Comparison of ENCODE assay signal across 10 cellular contexts in the genomic region with DNA sequence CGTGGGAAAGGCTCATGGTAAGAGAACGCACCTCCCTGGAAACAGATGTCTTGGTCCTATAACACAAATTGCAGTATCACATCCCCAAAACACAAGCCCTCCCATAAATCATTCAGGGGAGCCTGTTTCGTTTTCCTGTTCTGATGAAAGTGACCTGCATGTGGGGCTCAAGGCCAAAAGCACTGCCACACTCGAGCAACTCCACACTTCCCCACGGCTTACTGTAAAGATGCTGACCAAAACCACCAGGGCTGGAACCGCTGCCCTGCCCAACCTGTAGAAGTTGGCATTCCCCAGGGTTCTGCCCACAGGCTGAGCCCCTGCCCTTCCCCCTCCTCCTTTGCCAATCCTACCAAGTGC.
DNase-seq lines count a peak whose midpoint lies in the region; ATAC-seq, FAIRE-seq and TF ChIP-seq lines count a peak whose summit lies in the region.
"Had no signal": no experiment of that assay in that cellular context is flagged by ENCODE, and none has a peak within 500 bp of the region (broad histone marks: within the 10 kb centered on the region; RNA-seq: fewer than 3 reads in every experiment).

No MANE protein-coding gene starts in this region.

- ATAC-seq in GM18511 (IDR thresholded peaks at IDR 0.05; ENCODE audit: unreplicated experiment) (peak; percentile 89), GM21526 (IDR thresholded peaks at IDR 0.05; ENCODE audit: low FRiP score, unreplicated experiment) (peak; percentile 88), HG03159 (IDR thresholded peaks at IDR 0.05; ENCODE audit: unreplicated experiment) (peak; percentile 79), GM12878 (peak; percentile 91), Right ventricle myocardium inferior (no peak)

- peaks cover 8% of the 10 kb centered on the region for H3K4me1 Mint-ChIP-seq in glutamatergic neuron (ENCODE audit: low read depth, unreplicated experiment)

- no peaks in the 10 kb centered on the region for H3K27me3 ChIP-seq in GM12878 (replicated peaks in 1 of 2; ENCODE audit: control insufficient read depth in 2 of 2, insufficient read depth in 2 of 2, low read length in 1 of 2)

- no peak overlapping the region for H3K4me3 Mint-ChIP-seq in glutamatergic neuron (ENCODE audit: unreplicated experiment)
- H3K4me3 Mint-ChIP-seq: activated CD4-positive, alpha-beta T cell treated with anti-CD3 and anti-CD28 coated beads, Interleukin-2, amount 10 ng/mL, durations not matched to agents 7 days and 5 days had no signal

- no peak for TF ChIP-seq POLR2A in GM12878 (IDR thresholded peaks at IDR 0.05; ENCODE audit: low read depth, low read length)

- BruUV-seq in GM12878 (replicated peaks; lab: Mats Ljungman, UMichigan): no TSS peak

- no peak for TF ChIP-seq RAD21 in GM12878 (IDR thresholded peaks at IDR 0.05; ENCODE audit: insufficient read depth, low read depth, low read length)

- H3K27me3 Mint-ChIP-seq in glutamatergic neuron (ENCODE audit: unreplicated experiment): peaks cover 2% of the 10 kb centered on the region

- H3K36me3 ChIP-seq in GM12878 (ENCODE audit: control insufficient read depth in 2 of 2, insufficient read depth in 2 of 2, low read length in 1 of 2): no peaks in the 10 kb centered on the region

- no peak overlapping the region for H3K9ac ChIP-seq in GM12878 (ENCODE audit: control insufficient read depth, insufficient read depth, low read length)

- in situ Hi-C loops in GM12878 (cut with MboI): no loop called here

- peak; percentile 69 for FAIRE-seq in GM12878 (lab: Jason Lieb, UNC)
- FAIRE-seq: endometrium had no signal

- SMC1A ChIA-PET in GM12878 (lab: Charles Lee; ENCODE audit: uncharacterized antibody, unreplicated experiment): no interaction called here

- CTCF ChIA-PET in GM12878 (lab: Yijun Ruan, JAX): no interaction called here

- RAD21 ChIA-PET in GM12878 (lab: Charles Lee; ENCODE audit: unreplicated experiment): no interaction called here

- no peak overlapping the region for H3K27ac Mint-ChIP-seq in glutamatergic neuron (ENCODE audit: unreplicated experiment)
- H3K27ac Mint-ChIP-seq: activated CD4-positive, alpha-beta T cell treated with anti-CD3 and anti-CD28 coated beads, Interleukin-2, amount 10 ng/mL, durations not matched to agents 7 days and 5 days had no signal

- TF ChIP-seq CTCF in GM12878 (IDR thresholded peaks at IDR 0.05 in 2 of 3, conservative IDR thresholded peaks at IDR 0.05 in 1 of 3; ENCODE audit: control insufficient read depth in 2 of 3, extremely low read depth in 1 of 3, insufficient read depth in 1 of 3, low read depth in 3 of 3, low read length in 3 of 3): no peak
- TF ChIP-seq CTCF in glutamatergic neuron (IDR thresholded peaks at IDR 0.05; ENCODE audit: partially characterized antibody, unreplicated experiment): no peak

- H3K4me1 ChIP-seq in GM12878 (ENCODE audit: control insufficient read depth, insufficient read depth, low read length): peaks cover 41% of the 10 kb centered on the region

- H3K4me2 ChIP-seq in GM12878 (ENCODE audit: control insufficient read depth, insufficient read depth): peak overlapping the region; percentile 46

- H3K9me3 Mint-ChIP-seq in glutamatergic neuron (ENCODE audit: unreplicated experiment): peaks cover 7% of the 10 kb centered on the region
- H3K9me3 Mint-ChIP-seq: activated CD4-positive, alpha-beta T cell treated with anti-CD3 and anti-CD28 coated beads, Interleukin-2, amount 10 ng/mL, durations not matched to agents 7 days and 5 days had no signal

- no peaks in the 10 kb centered on the region for H3K9me3 ChIP-seq in GM12878 (replicated peaks; ENCODE audit: control insufficient read depth, insufficient read depth, low read length)

- intact Hi-C loops in GM12878 (cut with micrococcal nuclease; ENCODE audit: unreplicated experiment): loop anchor here (1.0 to 5.0 kb wide), 2 partner anchors 26 to 56 kb away; no protein-coding TSS in a partner anchor
- intact Hi-C loops in Right ventricle myocardium inferior (cut with DNase I): no loop called here

- no peak overlapping the region for H3K4me3 ChIP-seq in GM12878

- peak overlapping the region; percentile 2; the same call in 1 of the 2 replicates for H2AFZ ChIP-seq in GM12878 (ENCODE audit: control insufficient read depth, low read depth, low read length)

- H3K27ac ChIP-seq in GM12878 (ENCODE audit: control insufficient read depth, insufficient read depth): peak overlapping the region; percentile 61

- DNase-seq in GM12878 (ENCODE audit: low read depth, low spot score) (peak; percentile 78), glutamatergic neuron (no peak), Right ventricle myocardium inferior (ENCODE audit: missing footprints) (no peak), GM03348 (ENCODE audit: low spot score) (no peak), cortex of kidney (lab: John Stamatoyannopoulos, UW) (no peak)
- DNase-seq: activated CD4-positive, alpha-beta T cell treated with anti-CD3 and anti-CD28 coated beads, Interleukin-2, amount 10 ng/mL, durations not matched to agents 7 days and 5 days had no signal

- no peaks in the 10 kb centered on the region for H4K20me1 ChIP-seq in GM12878 (ENCODE audit: control insufficient read depth, insufficient read depth)

- 4% methylated on average over 6 of the region's 6 CpGs for WGBS in GM12878 (ENCODE audit: insufficient coverage, insufficient replicate concordance, low lambda C conversion rate, missing lambda C conversion rate)

- H3K36me3 Mint-ChIP-seq in glutamatergic neuron (ENCODE audit: unreplicated experiment): no peaks in the 10 kb centered on the region

- no peak for TF ChIP-seq EP300 in GM12878 (IDR thresholded peaks at IDR 0.05; ENCODE audit: borderline replicate concordance in 1 of 2, control insufficient read depth in 1 of 2, low read depth in 2 of 2, low read length in 2 of 2)

- POLR2A ChIA-PET in GM12878 (lab: Charles Lee): no interaction called here

- no peaks in the 10 kb centered on the region for H3K79me2 ChIP-seq in GM12878 (ENCODE audit: control insufficient read depth, insufficient read depth, low read length)

TF ChIP-seq in GM12878, 131 proteins besides CTCF, POLR2A, EP300 and RAD21 (continues in another document):
- no peak for TF ChIP-seq CBFB (IDR thresholded peaks at IDR 0.05; ENCODE audit: low read depth)
- peak in 1 of 2 experiments; percentile 24; a peak in 1 of 4 replicates for TF ChIP-seq IKZF2 (IDR thresholded peaks at IDR 0.05)
- TF ChIP-seq ETV6 (conservative IDR thresholded peaks at IDR 0.05 in 1 of 2, IDR thresholded peaks at IDR 0.05 in 1 of 2; ENCODE audit: borderline replicate concordance in 1 of 2, low read depth in 1 of 2): peak in 1 of 2 experiments; percentile 71; a peak in 2 of 4 replicates
- TF ChIP-seq, protein P1, sequence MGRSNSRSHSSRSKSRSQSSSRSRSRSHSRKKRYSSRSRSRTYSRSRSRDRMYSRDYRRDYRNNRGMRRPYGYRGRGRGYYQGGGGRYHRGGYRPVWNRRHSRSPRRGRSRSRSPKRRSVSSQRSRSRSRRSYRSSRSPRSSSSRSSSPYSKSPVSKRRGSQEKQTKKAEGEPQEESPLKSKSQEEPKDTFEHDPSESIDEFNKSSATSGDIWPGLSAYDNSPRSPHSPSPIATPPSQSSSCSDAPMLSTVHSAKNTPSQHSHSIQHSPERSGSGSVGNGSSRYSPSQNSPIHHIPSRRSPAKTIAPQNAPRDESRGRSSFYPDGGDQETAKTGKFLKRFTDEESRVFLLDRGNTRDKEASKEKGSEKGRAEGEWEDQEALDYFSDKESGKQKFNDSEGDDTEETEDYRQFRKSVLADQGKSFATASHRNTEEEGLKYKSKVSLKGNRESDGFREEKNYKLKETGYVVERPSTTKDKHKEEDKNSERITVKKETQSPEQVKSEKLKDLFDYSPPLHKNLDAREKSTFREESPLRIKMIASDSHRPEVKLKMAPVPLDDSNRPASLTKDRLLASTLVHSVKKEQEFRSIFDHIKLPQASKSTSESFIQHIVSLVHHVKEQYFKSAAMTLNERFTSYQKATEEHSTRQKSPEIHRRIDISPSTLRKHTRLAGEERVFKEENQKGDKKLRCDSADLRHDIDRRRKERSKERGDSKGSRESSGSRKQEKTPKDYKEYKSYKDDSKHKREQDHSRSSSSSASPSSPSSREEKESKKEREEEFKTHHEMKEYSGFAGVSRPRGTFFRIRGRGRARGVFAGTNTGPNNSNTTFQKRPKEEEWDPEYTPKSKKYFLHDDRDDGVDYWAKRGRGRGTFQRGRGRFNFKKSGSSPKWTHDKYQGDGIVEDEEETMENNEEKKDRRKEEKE (IDR thresholded peaks at IDR 0.05): no peak
- peak; percentile 68 for TF ChIP-seq PAX5 (IDR thresholded peaks at IDR 0.05; ENCODE audit: borderline replicate concordance, low read depth, low read length)
- TF ChIP-seq HDAC6 (IDR thresholded peaks at IDR 0.05; ENCODE audit: unreplicated experiment): no peak
- no peak for TF ChIP-seq SREBF1 (IDR thresholded peaks at IDR 0.05; ENCODE audit: low read length)
- TF ChIP-seq BCL11A (IDR thresholded peaks at IDR 0.05; ENCODE audit: low read depth, low read length): 0 out of 2 replicates have a peak, but pooled peaks have one; percentile 30
- TF ChIP-seq EED (IDR thresholded peaks at IDR 0.05; ENCODE audit: low read depth): peak; percentile 18; the same call in 1 of the 2 replicates
- no peak for TF ChIP-seq PAX8 (IDR thresholded peaks at IDR 0.05)
- peak; percentile 72 for TF ChIP-seq SPI1 (IDR thresholded peaks at IDR 0.05; ENCODE audit: borderline replicate concordance, insufficient read depth, low read depth, low read length)
- TF ChIP-seq RUNX3 (IDR thresholded peaks at IDR 0.05; ENCODE audit: low read length): peak; percentile 70
- TF ChIP-seq NFIC (IDR thresholded peaks at IDR 0.05; ENCODE audit: low read depth, low read length): peak; percentile 35; the same call in 1 of the 2 replicates
- TF ChIP-seq MTA3 (IDR thresholded peaks at IDR 0.05; ENCODE audit: borderline replicate concordance, low read length): peak; percentile 62; the same call in 1 of the 2 replicates
